Comparison of ENCODE assay signal across 1 cellular context in genomic region chr3:35296533-35296932, GRCh38.
TF ChIP-seq lines count a peak whose summit lies in the region.

No MANE protein-coding gene starts in this region.

TF ChIP-seq in GM23338, 12 proteins besides CTCF, POLR2A, EP300 and RAD21 (continued from another document):
- TF ChIP-seq, protein P1, sequence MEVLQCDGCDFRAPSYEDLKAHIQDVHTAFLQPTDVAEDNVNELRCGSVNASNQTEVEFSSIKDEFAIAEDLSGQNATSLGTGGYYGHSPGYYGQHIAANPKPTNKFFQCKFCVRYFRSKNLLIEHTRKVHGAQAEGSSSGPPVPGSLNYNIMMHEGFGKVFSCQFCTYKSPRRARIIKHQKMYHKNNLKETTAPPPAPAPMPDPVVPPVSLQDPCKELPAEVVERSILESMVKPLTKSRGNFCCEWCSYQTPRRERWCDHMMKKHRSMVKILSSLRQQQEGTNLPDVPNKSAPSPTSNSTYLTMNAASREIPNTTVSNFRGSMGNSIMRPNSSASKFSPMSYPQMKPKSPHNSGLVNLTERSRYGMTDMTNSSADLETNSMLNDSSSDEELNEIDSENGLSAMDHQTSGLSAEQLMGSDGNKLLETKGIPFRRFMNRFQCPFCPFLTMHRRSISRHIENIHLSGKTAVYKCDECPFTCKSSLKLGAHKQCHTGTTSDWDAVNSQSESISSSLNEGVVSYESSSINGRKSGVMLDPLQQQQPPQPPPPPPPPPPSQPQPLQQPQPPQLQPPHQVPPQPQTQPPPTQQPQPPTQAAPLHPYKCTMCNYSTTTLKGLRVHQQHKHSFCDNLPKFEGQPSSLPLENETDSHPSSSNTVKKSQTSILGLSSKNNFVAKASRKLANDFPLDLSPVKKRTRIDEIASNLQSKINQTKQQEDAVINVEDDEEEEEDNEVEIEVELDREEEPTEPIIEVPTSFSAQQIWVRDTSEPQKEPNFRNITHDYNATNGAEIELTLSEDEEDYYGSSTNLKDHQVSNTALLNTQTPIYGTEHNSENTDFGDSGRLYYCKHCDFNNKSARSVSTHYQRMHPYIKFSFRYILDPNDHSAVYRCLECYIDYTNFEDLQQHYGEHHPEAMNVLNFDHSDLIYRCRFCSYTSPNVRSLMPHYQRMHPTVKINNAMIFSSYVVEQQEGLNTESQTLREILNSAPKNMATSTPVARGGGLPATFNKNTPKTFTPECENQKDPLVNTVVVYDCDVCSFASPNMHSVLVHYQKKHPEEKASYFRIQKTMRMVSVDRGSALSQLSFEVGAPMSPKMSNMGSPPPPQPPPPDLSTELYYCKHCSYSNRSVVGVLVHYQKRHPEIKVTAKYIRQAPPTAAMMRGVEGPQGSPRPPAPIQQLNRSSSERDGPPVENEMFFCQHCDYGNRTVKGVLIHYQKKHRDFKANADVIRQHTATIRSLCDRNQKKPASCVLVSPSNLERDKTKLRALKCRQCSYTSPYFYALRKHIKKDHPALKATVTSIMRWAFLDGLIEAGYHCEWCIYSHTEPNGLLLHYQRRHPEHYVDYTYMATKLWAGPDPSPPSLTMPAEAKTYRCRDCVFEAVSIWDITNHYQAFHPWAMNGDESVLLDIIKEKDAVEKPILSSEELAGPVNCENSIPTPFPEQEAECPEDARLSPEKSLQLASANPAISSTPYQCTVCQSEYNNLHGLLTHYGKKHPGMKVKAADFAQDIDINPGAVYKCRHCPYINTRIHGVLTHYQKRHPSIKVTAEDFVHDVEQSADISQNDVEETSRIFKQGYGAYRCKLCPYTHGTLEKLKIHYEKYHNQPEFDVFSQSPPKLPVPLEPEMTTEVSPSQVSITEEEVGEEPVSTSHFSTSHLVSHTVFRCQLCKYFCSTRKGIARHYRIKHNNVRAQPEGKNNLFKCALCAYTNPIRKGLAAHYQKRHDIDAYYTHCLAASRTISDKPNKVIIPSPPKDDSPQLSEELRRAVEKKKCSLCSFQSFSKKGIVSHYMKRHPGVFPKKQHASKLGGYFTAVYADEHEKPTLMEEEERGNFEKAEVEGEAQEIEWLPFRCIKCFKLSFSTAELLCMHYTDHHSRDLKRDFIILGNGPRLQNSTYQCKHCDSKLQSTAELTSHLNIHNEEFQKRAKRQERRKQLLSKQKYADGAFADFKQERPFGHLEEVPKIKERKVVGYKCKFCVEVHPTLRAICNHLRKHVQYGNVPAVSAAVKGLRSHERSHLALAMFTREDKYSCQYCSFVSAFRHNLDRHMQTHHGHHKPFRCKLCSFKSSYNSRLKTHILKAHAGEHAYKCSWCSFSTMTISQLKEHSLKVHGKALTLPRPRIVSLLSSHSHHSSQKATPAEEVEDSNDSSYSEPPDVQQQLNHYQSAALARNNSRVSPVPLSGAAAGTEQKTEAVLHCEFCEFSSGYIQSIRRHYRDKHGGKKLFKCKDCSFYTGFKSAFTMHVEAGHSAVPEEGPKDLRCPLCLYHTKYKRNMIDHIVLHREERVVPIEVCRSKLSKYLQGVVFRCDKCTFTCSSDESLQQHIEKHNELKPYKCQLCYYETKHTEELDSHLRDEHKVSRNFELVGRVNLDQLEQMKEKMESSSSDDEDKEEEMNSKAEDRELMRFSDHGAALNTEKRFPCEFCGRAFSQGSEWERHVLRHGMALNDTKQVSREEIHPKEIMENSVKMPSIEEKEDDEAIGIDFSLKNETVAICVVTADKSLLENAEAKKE (CRISPR knock-in tag; IDR thresholded peaks at IDR 0.05) = no peak
TF ChIP-seq in GM23338: peak in this region for 0.
